8 cellular contexts compared by ENCODE assay signal in the genomic region with DNA sequence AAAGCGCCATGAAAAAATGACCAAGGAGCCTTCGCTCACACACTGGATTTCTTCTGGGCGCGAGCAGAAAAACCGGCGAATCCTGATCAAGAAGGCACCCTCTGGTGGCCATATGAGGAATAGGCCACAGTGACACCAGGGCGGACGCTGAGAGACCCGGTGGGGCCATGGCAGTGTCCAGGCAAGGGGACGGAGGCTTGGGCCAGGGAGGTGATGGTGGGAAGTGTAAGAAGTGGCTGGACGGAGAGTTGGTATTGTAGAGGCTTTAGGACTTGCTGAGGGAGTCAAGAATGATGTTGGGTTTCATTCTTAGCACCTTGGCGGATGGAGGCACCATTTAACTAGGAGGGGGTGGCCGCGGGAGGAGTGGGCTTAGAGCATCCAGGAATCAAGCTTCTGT. TPM values are rescaled to one million over a fixed set of nuclear protein-coding genes. Genes with fewer than 3 reads are reported as not detected.
DNase-seq lines count a peak whose midpoint lies in the region; TF ChIP-seq lines count a peak whose summit lies in the region.

No MANE protein-coding gene starts in this region.

- H3K14ac ChIP-seq in mesenchymal stem cell (ENCODE audit: low read length in 2 of 2), result no peak overlapping the region

- intact Hi-C loops in testis (cut with DNase I; ENCODE audit: low total_unique reads), result no loop called here

- peak overlapping the region; percentile 11 to 27 for H2BK12ac ChIP-seq in mesenchymal stem cell (ENCODE audit: low read length in 2 of 2)

- H3K9ac ChIP-seq in mesenchymal stem cell (ENCODE audit: low read length), result no peak overlapping the region

- no peak overlapping the region for H2BK15ac ChIP-seq in mesenchymal stem cell (ENCODE audit: low read depth, poor library complexity, severe bottlenecking)

- H3K27ac ChIP-seq in coronary artery (no peak overlapping the region), mesenchymal stem cell (ENCODE audit: low read length, poor library complexity, severe bottlenecking) (no peak overlapping the region), testis (no peak overlapping the region)

- no peak for TF ChIP-seq POLR2A in testis (IDR thresholded peaks at IDR 0.05)

- 32% methylated on average over 14 of the region's 14 CpGs for WGBS in mesenchymal stem cell
- WGBS in testis, 2 donors, result 19 to 20% methylated on average over 14 of the region's 14 CpGs

- H3K36me3 ChIP-seq in mesenchymal stem cell (ENCODE audit: control insufficient read depth in 1 of 2, insufficient read depth in 2 of 2, low read depth in 1 of 2, low read length in 2 of 2) (no peaks in the 10 kb centered on the region), testis (ENCODE audit: low read depth, missing control alignments) (no peaks in the 10 kb centered on the region)

- peak; percentile 67 for TF ChIP-seq CTCF in coronary artery (IDR thresholded peaks at IDR 0.05)
- TF ChIP-seq CTCF in testis (IDR thresholded peaks at IDR 0.05), result peak; percentile 68 to 93 (median 88)

- no peak overlapping the region for H3K4ac ChIP-seq in mesenchymal stem cell (ENCODE audit: low read depth in 1 of 2, low read length in 2 of 2)

- H3K27me3 ChIP-seq in mesenchymal stem cell (ENCODE audit: control insufficient read depth in 1 of 2, insufficient read depth in 1 of 2, low read length in 2 of 2) (peaks cover 0 to 64% of the 10 kb centered on the region in 2 experiments), testis (no peaks in the 10 kb centered on the region)

- H2BK120ac ChIP-seq in mesenchymal stem cell (ENCODE audit: low read depth, low read length), result no peak overlapping the region

- H4K91ac ChIP-seq in mesenchymal stem cell (ENCODE audit: low read length), result no peak overlapping the region

- no peak overlapping the region for H3K4me3 ChIP-seq in coronary artery
- no peak overlapping the region for H3K4me3 ChIP-seq in mesenchymal stem cell (ENCODE audit: insufficient read depth in 1 of 2, low read depth in 1 of 2, low read length in 2 of 2)
- H3K4me3 ChIP-seq in testis, result no peak overlapping the region

- H2AK5ac ChIP-seq in mesenchymal stem cell (ENCODE audit: low read length, severe bottlenecking), result no peak overlapping the region

- peaks cover 19% of the 10 kb centered on the region for H3K9me3 ChIP-seq in mesenchymal stem cell (ENCODE audit: control insufficient read depth, low read length)
- no peaks in the 10 kb centered on the region for H3K9me3 ChIP-seq in testis

- H2AFZ ChIP-seq in mesenchymal stem cell (ENCODE audit: low read depth, low read length), result no peak overlapping the region

- DNase-seq in NCI-H82 (lab: John Stamatoyannopoulos, UW), result peak; percentile 61
- no peak for DNase-seq in NCI-H82 treated with DMSO at 0.1 percent for 48 hours (lab: John Stamatoyannopoulos, UW; ENCODE audit: unreplicated experiment)
- peak; percentile 52 for DNase-seq in NCI-H1092 treated with DMSO at 0.1 percent for 48 hours (lab: John Stamatoyannopoulos, UW)
- DNase-seq in activated CD4-positive, CD25-positive, alpha-beta regulatory T cell (lab: John Stamatoyannopoulos, UW), result peak in 3 of 4 experiments; percentile 23 to 32 (median 26)
- no peak for DNase-seq in coronary artery (ENCODE audit: low spot score)
- DNase-seq in mesenchymal stem cell, result peak; percentile 69
- peak; percentile 81 for DNase-seq in testis
- no peak for DNase-seq in foreskin melanocyte

- H3K4me1 ChIP-seq in mesenchymal stem cell (ENCODE audit: control insufficient read depth, insufficient read depth, low read depth, low read length) (peaks cover 8% of the 10 kb centered on the region), testis (no peaks in the 10 kb centered on the region)

- H3K23ac ChIP-seq in mesenchymal stem cell (ENCODE audit: low read length in 2 of 2), result no peak overlapping the region

- H3K4me2 ChIP-seq in mesenchymal stem cell (ENCODE audit: low read length, poor library complexity, severe bottlenecking), result no peak overlapping the region

- H3K79me1 ChIP-seq in mesenchymal stem cell (replicated peaks; ENCODE audit: low read length, poor library complexity, severe bottlenecking), result no peaks in the 10 kb centered on the region

- no peak overlapping the region for H2BK5ac ChIP-seq in mesenchymal stem cell (ENCODE audit: low read depth, low read length, poor library complexity, severe bottlenecking)

- no peak overlapping the region for H4K8ac ChIP-seq in mesenchymal stem cell (ENCODE audit: low read length)

- peak overlapping the region in 1 of 2 experiments; percentile 35 for H3K18ac ChIP-seq in mesenchymal stem cell (ENCODE audit: low read depth in 1 of 2, low read length in 2 of 2)

RNA-seq across cellular contexts. Expression of gene RAC2, which starts 16.9 kb away (rescaled TPM):
- 121 TPM for polyA plus RNA-seq in mesenchymal stem cell (2013, experiment 1 of 2)
- 117 TPM for polyA plus RNA-seq in mesenchymal stem cell (2013, experiment 2 of 2)
- 10 to 100 TPM in 1 of 2 donors, 1 to 10 TPM in 1; 1.2 to 10.7 TPM for total RNA-seq in testis
- polyA plus RNA-seq in testis (ENCODE audit: insufficient read depth, low read depth, low replicate concordance), result 15.5 TPM

RNA-seq across cellular contexts. Expression of gene CYTH4, which starts 21.4 kb away (rescaled TPM):
- 0.65 TPM for polyA plus RNA-seq in mesenchymal stem cell (2013, experiment 1 of 2)
- polyA plus RNA-seq in mesenchymal stem cell (2013, experiment 2 of 2), result 0.41 TPM
- 1 to 10 TPM; 2.7 to 7.2 TPM for total RNA-seq in testis
- 6.8 TPM for polyA plus RNA-seq in testis (ENCODE audit: insufficient read depth, low read depth, low replicate concordance)

RNA-seq across cellular contexts. Expression of gene SSTR3, which starts 48.7 kb away (rescaled TPM):
- polyA plus RNA-seq in mesenchymal stem cell (2013, experiment 1 of 2), result not detected
- polyA plus RNA-seq in mesenchymal stem cell (2013, experiment 2 of 2), result not detected
- 10 to 100 TPM; 40.1 to 54.4 TPM for total RNA-seq in testis
- polyA plus RNA-seq in testis (ENCODE audit: insufficient read depth, low read depth, low replicate concordance), result 26.8 TPM

Comparison
In these comparisons a context has a peak if more than half of its experiments do, and no peak if none do; other contexts are left out.
1. DNase-seq: peak in NCI-H82 (single experiment), NCI-H1092 treated with DMSO at 0.1 percent for 48 hours (single experiment), activated CD4-positive, CD25-positive, alpha-beta regulatory T cell (3 of 4), mesenchymal stem cell (single experiment) and testis (single experiment); none in NCI-H82 treated with DMSO at 0.1 percent for 48 hours (single experiment), coronary artery (single experiment) and foreskin melanocyte (single experiment).